20 cellular contexts compared by ENCODE assay signal in genomic region chr5:29229461-29229860, GRCh38.
DNase-seq lines count a peak whose midpoint lies in the region; ATAC-seq and TF ChIP-seq lines count a peak whose summit lies in the region.
"Had no signal": no experiment of that assay in that cellular context is flagged by ENCODE, and none has a peak within 500 bp of the region (broad histone marks: within the 10 kb centered on the region; RNA-seq: fewer than 3 reads in every experiment).

No MANE protein-coding gene starts in this region.

- no peak overlapping the region for H3K4me2 ChIP-seq in SU-DHL-6 (ENCODE audit: low read depth, low read length, poor library complexity, severe bottlenecking)
- H3K4me2 ChIP-seq: BLaER1, GM23338 had no signal

- H3K36me3 ChIP-seq in SU-DHL-6 (ENCODE audit: low read length), result no peaks in the 10 kb centered on the region
- H3K36me3 ChIP-seq: BLaER1 had no signal

- no peaks in the 10 kb centered on the region for H3K27me3 ChIP-seq in SU-DHL-6 (ENCODE audit: low read length)
- H3K27me3 ChIP-seq: BLaER1 had no signal

- H3K27ac ChIP-seq in SU-DHL-6 (ENCODE audit: low read depth, low read length), result no peak overlapping the region
- H3K27ac ChIP-seq: BLaER1, C4-2B had no signal

- peak overlapping the region; percentile 68 for H2AFZ ChIP-seq in SU-DHL-6 (ENCODE audit: low read depth, low read length, severe bottlenecking)
- H2AFZ ChIP-seq: GM23338 had no signal

- no peaks in the 10 kb centered on the region for H3F3A ChIP-seq in SU-DHL-6 (ENCODE audit: insufficient read depth)

- H3K4me3 ChIP-seq in SU-DHL-6 (ENCODE audit: insufficient read depth, low read length, poor library complexity, severe bottlenecking), result no peak overlapping the region
- H3K4me3 ChIP-seq: BLaER1, GM12878, GM23338 had no signal

- TF ChIP-seq CTCF in SU-DHL-6 (IDR thresholded peaks at IDR 0.05; ENCODE audit: insufficient read depth, low read length, poor library complexity, severe bottlenecking), result no peak

- no peak overlapping the region for H3K9ac ChIP-seq in SU-DHL-6 (ENCODE audit: low read length)
- H3K9ac ChIP-seq: BLaER1 had no signal

- no peaks in the 10 kb centered on the region for H3K79me2 ChIP-seq in SU-DHL-6 (ENCODE audit: insufficient read depth, low read length)

- no peaks in the 10 kb centered on the region for H4K20me1 ChIP-seq in SU-DHL-6 (ENCODE audit: low read depth, low read length)
- H4K20me1 ChIP-seq: BLaER1 had no signal

- H3K9me2 ChIP-seq in SU-DHL-6 (replicated peaks; ENCODE audit: insufficient read depth, low read length), result no peaks in the 10 kb centered on the region

- no peak for ATAC-seq in HG03097 (IDR thresholded peaks at IDR 0.05; ENCODE audit: low FRiP score, unreplicated experiment)
- ATAC-seq: CD8-positive, alpha-beta T cell; GM12878; GM23338; HCT116 had no signal

- DNase-seq in NCI-H524 (lab: John Stamatoyannopoulos, UW) (peak; percentile 49 to 77), NCI-H82 treated with DMSO at 0.1 percent for 48 hours (lab: John Stamatoyannopoulos, UW; ENCODE audit: unreplicated experiment) (peak; percentile 39), SIG-M5 (lab: John Stamatoyannopoulos, UW) (no peak), NCI-H187 (lab: John Stamatoyannopoulos, UW) (no peak), HUDEP-2 (lab: John Stamatoyannopoulos, UW; ENCODE audit: unreplicated experiment in 76 of 76) (no peak)
- DNase-seq: Caco-2; CD4-positive, CD25-positive, alpha-beta regulatory T cell; CD8-positive, alpha-beta T cell; DMS 273 treated with DMSO at 0.1 percent for 48 hours; DMS79; EL; GDM1; H9 had no signal

- peaks cover 5% of the 10 kb centered on the region; the same call in 1 of the 2 replicates for H3K9me3 ChIP-seq in SU-DHL-6 (ENCODE audit: insufficient read depth, low read length)
- H3K9me3 ChIP-seq: BLaER1, Caco-2 had no signal

Comparison
In these comparisons a context has a peak if more than half of its experiments do, and no peak if none do; other contexts are left out.
1. DNase-seq: peak in NCI-H524 (2 of 2) and NCI-H82 treated with DMSO at 0.1 percent for 48 hours (single experiment); none in SIG-M5 (single experiment), NCI-H187 (0 of 2) and HUDEP-2 (0 of 76).